Comparison of ENCODE assay signal across 23 cellular contexts in the genomic region with DNA sequence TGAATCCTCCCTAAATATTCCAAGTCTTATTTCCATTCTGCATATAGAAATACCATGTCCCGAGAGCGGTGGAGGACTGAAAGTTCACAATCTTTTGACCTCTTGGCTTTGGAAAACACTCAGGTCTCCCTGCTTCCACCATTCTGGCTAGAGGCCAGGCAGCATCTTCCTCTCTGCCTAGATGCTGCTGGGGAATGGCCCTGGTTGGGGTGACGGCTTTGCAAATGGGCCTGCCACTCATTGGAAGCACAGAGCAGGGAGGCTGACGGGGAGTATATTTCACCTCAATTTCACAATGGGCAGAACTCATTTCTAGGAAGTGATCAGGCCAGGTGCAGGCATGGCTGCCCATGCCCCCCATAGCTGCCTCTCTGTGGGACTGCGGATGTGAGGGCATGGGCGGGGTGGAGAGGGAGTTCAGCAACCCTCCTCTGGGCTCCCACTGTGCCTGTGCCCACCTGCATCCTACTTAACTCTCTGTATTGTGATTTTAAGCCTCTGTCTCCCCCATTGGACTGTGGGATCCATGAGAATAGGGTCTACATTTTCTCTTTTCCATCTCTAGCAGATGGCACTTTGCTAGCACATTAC.
"Had no signal": no experiment of that assay in that cellular context is flagged by ENCODE, and none has a peak within 500 bp of the region (broad histone marks: within the 10 kb centered on the region; RNA-seq: fewer than 3 reads in every experiment).

No MANE protein-coding gene starts in this region.

- DNase-seq: KBM-7; MV-4-11; NCI-H1048; NCI-H1105; NCI-H1417; NCI-H1436 treated with DMSO at 0.1 percent for 48 hours; NCI-H187; NCI-H2029; NCI-H2081 treated with DMSO at 0.1 percent for 48 hours; NCI-H226; NCI-H446; NCI-H510A; NCI-H524 treated with DMSO at 0.1 percent for 48 hours; NCI-H69; NCI-H774; NK-92 treated with Interleukin-12 subunit alpha and Interleukin-12 subunit beta, amount 100 ng/mL, for 24 hours; PC-3; SHP77; SK-N-SH; SW 1271; T-cell had no signal

- H3K9ac ChIP-seq: SK-N-SH had no signal

- H3K9me3 ChIP-seq: SK-N-SH had no signal

- H3K4me2 ChIP-seq: SK-N-SH had no signal

- FAIRE-seq: HTR-8/SVneo had no signal

- H3K27ac ChIP-seq: RWPE1 had no signal
